8 cellular contexts compared by ENCODE assay signal in the genomic region with DNA sequence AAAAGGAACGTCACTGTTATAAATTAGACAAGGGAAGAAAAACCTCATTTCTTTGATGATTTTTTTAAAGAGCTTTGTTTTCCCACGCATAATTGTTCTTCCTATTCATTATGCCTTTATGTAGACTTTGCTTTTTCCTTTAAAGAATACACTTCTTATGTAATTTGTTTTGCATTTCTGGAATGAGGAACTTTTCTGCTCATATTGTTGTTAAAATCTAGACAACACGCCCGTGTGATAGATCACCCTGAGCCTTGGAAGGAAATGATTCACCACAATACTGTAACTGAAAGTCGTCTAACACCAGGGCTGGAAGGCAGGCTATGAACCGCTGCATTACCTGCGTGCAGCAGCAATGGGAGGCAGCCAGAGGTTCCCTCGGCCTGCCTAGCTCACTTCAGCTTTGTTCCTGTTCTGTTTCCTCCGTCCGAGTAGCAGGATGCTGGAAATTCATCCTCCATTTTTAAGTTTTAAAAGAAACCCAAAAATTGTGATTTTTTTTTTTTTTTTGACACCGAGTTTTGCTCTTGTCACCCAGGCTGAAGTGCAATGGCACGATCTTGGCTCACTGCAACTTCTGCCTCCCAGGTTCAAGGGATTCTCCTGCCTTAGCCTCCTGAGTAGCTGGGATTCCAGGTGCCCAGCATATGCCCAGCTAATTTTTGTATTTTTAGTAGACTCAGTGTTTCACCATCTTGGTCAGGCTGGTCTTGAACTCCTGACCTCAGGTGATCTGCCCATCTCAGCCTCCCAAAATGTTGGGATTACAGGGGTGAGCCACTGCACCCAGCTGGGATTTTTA. TPM values are rescaled to one million over a fixed set of nuclear protein-coding genes. Genes with fewer than 3 reads are reported as not detected.
DNase-seq lines count a peak whose midpoint lies in the region; ATAC-seq and TF ChIP-seq lines count a peak whose summit lies in the region.

No MANE protein-coding gene starts in this region.

- no peaks in the 10 kb centered on the region for H3K27me3 ChIP-seq in right atrium auricular region

- no peak for TF ChIP-seq CTCF in right atrium auricular region (IDR thresholded peaks at IDR 0.05)

- no peaks in the 10 kb centered on the region for H3K9me3 ChIP-seq in right atrium auricular region

- no peak overlapping the region for H3K4me3 ChIP-seq in right atrium auricular region

- ATAC-seq in GM18909 (IDR thresholded peaks at IDR 0.05; ENCODE audit: poor library complexity, unreplicated experiment) (peak; percentile 98), HG03097 (IDR thresholded peaks at IDR 0.05; ENCODE audit: low FRiP score, unreplicated experiment) (peak; percentile 92)

- DNase-seq in SIG-M5 (lab: John Stamatoyannopoulos, UW) (peak; percentile 90), right atrium auricular region (ENCODE audit: low spot score) (no peak), NCI-H526 (lab: John Stamatoyannopoulos, UW) (no peak), NCI-H2196 treated with DMSO at 0.1 percent for 48 hours (lab: John Stamatoyannopoulos, UW; ENCODE audit: unreplicated experiment) (no peak)
- peak; percentile 68 for DNase-seq in activated naive CD4-positive, alpha-beta T cell treated with Interleukin-2 at 50 U/mL for 16 hours
- peak; percentile 51 for DNase-seq in stimulated activated CD4-positive, alpha-beta T cell treated with anti-CD3 and anti-CD28 coated beads, Interleukin-12 subunit alpha, Interleukin-12 subunit beta, amount 100 ng/mL, for 4 hours

- peak overlapping the region; percentile 23 to 58 for H3K27ac ChIP-seq in right atrium auricular region

- H3K4me1 ChIP-seq in right atrium auricular region: peaks cover 0 to 9% of the 10 kb centered on the region in 2 donors

- H3K36me3 ChIP-seq in right atrium auricular region: no peaks in the 10 kb centered on the region

RNA-seq across cellular contexts. Expression of a gene that starts 49.6 kb away (rescaled TPM):
- total RNA-seq in right atrium auricular region: 10 to 100 TPM in 1 of 2 donors, 1 to 10 TPM in 1; 7.6 to 13.8 TPM

Comparison
In these comparisons a context has a peak if more than half of its experiments do, and no peak if none do; other contexts are left out.
1. DNase-seq: peak in SIG-M5 (single experiment), activated naive CD4-positive, alpha-beta T cell treated with Interleukin-2 at 50 U/mL for 16 hours (single experiment) and stimulated activated CD4-positive, alpha-beta T cell treated with anti-CD3 and anti-CD28 coated beads, Interleukin-12 subunit alpha, Interleukin-12 subunit beta, amount 100 ng/mL, for 4 hours (single experiment); none in right atrium auricular region (single experiment), NCI-H526 (0 of 2) and NCI-H2196 treated with DMSO at 0.1 percent for 48 hours (single experiment).